Comparison of ENCODE assay signal across 25 cellular contexts in the genomic region with DNA sequence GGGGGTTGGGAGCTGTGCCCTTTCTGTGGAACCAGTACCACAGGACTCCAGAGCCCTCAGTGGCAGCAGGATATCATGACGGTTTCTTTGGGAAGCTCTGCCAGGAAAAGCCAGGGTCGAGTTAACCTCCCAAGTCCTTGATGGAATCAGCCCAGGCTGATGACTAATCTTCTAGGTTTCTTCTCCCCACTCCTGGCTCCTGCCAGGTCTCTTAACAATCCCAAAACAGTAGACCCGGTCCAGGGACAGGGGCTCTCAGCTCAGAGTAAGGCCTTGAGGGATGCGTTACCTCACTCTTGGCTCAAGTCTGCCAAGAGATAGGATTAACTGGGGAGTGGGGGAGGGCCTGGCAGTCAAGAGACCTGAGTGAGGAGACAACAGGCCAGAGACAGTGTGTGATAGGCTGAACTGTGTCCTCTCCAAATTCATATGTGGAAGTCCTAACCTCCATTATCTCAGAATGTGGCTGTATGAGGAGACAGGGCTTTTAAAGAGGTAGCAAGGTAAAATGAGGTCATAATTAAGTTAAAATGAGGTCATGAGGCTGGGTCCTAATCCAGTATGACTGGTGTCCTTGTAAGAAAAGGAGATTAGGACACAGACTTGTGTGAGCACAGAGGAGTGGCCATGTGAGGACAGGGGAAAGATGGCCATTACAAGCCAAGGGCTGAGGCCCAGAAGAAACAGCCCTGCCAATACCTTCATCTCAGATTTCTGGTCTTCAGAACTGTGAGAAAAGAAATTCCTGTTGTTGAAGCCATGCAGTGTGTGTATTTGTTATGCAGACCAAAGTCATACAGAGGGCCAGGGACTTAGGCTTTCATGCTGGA.
DNase-seq lines count a peak whose midpoint lies in the region; ATAC-seq, FAIRE-seq and TF ChIP-seq lines count a peak whose summit lies in the region.
"Had no signal": no experiment of that assay in that cellular context is flagged by ENCODE, and none has a peak within 500 bp of the region (broad histone marks: within the 10 kb centered on the region; RNA-seq: fewer than 3 reads in every experiment).

No MANE protein-coding gene starts in this region.

- DNase-seq in Right ventricle myocardium superior (no peak), left ventricle myocardium inferior (no peak), adrenal gland (peak; percentile 63 to 79 (median 73)), foreskin keratinocyte (no peak), urothelium cell line (ENCODE audit: low spot score) (peak; percentile 37), NCI-H226 (no peak), nephron progenitor cell (no peak)
- DNase-seq: activated CD8-positive, alpha-beta T cell treated with anti-CD3 and anti-CD28 coated beads, Interleukin-2, amount 10 ng/mL, durations not matched to agents 7 days and 5 days; activated gamma-delta T cell treated with Interleukin-2 at 50 U/mL for 16 hours; COR-L47; gastrocnemius medialis; hypothalamus; NCI-H1105 treated with DMSO at 0.1 percent for 48 hours; NCI-H2081 treated with DMSO at 0.1 percent for 48 hours; NCI-H510A treated with DMSO at 0.1 percent for 48 hours; stimulated activated CD4-positive, alpha-beta T cell treated with anti-CD3 and anti-CD28 coated beads, Interleukin-4, amount 100 ng/mL, for 24 hours; T1000; upper lobe of left lung had no signal

- H3K4me3 ChIP-seq in left ventricle myocardium inferior (no peak overlapping the region), adrenal gland (no peak overlapping the region)
- H3K4me3 ChIP-seq: BLaER1, gastrocnemius medialis, upper lobe of left lung had no signal

- peaks cover 33% of the 10 kb centered on the region for H3K27me3 ChIP-seq in left ventricle myocardium inferior (ENCODE audit: low read depth)
- no peaks in the 10 kb centered on the region for H3K27me3 ChIP-seq in adrenal gland
- no peaks in the 10 kb centered on the region for H3K27me3 ChIP-seq in foreskin keratinocyte
- H3K27me3 ChIP-seq: BLaER1, gastrocnemius medialis, upper lobe of left lung had no signal

- FAIRE-seq in urothelium cell line (lab: Jason Lieb, UNC), result no peak
- FAIRE-seq: A204.1, GM12892, islet of Langerhans had no signal

- peak; percentile 32 for ATAC-seq in Right ventricle myocardium superior (ENCODE audit: poor library complexity)
- peak; percentile 14 for ATAC-seq in foreskin keratinocyte
- ATAC-seq in GM19397 (IDR thresholded peaks at IDR 0.05; ENCODE audit: unreplicated experiment), result no peak
- ATAC-seq: activated CD4-positive, CD25-positive, alpha-beta regulatory T cell treated with anti-CD3 and anti-CD28 coated beads, Interleukin-2, amount 50 U/mL, for 24 hours; activated CD8-positive, alpha-beta T cell treated with anti-CD3 and anti-CD28 coated beads, Interleukin-2, amount 10 ng/mL, durations not matched to agents 7 days and 5 days; gastrocnemius medialis had no signal

- peaks cover 9% of the 10 kb centered on the region for H3K27me3 Mint-ChIP-seq in nephron progenitor cell (ENCODE audit: low read depth, poor library complexity)

- peaks cover 12% of the 10 kb centered on the region for H3K4me1 Mint-ChIP-seq in nephron progenitor cell

- no peak for TF ChIP-seq CTCF in left ventricle myocardium inferior (IDR thresholded peaks at IDR 0.05; ENCODE audit: borderline replicate concordance)
- TF ChIP-seq CTCF in adrenal gland (IDR thresholded peaks at IDR 0.05), result no peak
- no peak for TF ChIP-seq CTCF in foreskin keratinocyte (conservative IDR thresholded peaks at IDR 0.05)
- TF ChIP-seq CTCF in nephron progenitor cell (IDR thresholded peaks at IDR 0.05), result no peak

- WGBS in adrenal gland, 4 donors, result 33 to 41% (median 38%) methylated on average over 1 to 4 of the region's 4 CpGs; no CpG with 5 or more reads in 1 of the 4 donors

- H3K27ac Mint-ChIP-seq in nephron progenitor cell, result no peak overlapping the region
- H3K27ac Mint-ChIP-seq: activated CD8-positive, alpha-beta T cell treated with anti-CD3 and anti-CD28 coated beads, Interleukin-2, amount 10 ng/mL, durations not matched to agents 7 days and 5 days; stimulated activated naive CD8-positive, alpha-beta T cell treated with anti-CD3 and anti-CD28 coated beads, Interleukin-15, Interleukin-2, amounts not matched to agents 100 ng/mL and 50 ng/mL, for 24 hours had no signal

- H3K4me1 ChIP-seq in left ventricle myocardium inferior, result no peaks in the 10 kb centered on the region
- H3K4me1 ChIP-seq in adrenal gland (replicated peaks in 1 of 2), result peaks cover 19 to 25% of the 10 kb centered on the region in 2 donors
- H3K4me1 ChIP-seq in foreskin keratinocyte, result no peaks in the 10 kb centered on the region

- no peak for TF ChIP-seq POLR2A in adrenal gland (IDR thresholded peaks at IDR 0.05)

- intact Hi-C loops in Right ventricle myocardium superior (cut with DNase I) (no loop called here), left ventricle myocardium inferior (cut with micrococcal nuclease) (no loop called here), adrenal gland (cut with DNase I) (no loop called here)

- H3K9me3 Mint-ChIP-seq in nephron progenitor cell, result no peaks in the 10 kb centered on the region
- H3K9me3 Mint-ChIP-seq: stimulated activated naive CD8-positive, alpha-beta T cell treated with anti-CD3 and anti-CD28 coated beads, Interleukin-15, Interleukin-2, amounts not matched to agents 100 ng/mL and 50 ng/mL, for 24 hours had no signal

- no peak overlapping the region for H3K4me3 Mint-ChIP-seq in nephron progenitor cell
- H3K4me3 Mint-ChIP-seq: activated CD8-positive, alpha-beta T cell treated with anti-CD3 and anti-CD28 coated beads, Interleukin-2, amount 10 ng/mL, durations not matched to agents 7 days and 5 days; stimulated activated naive CD8-positive, alpha-beta T cell treated with anti-CD3 and anti-CD28 coated beads, Interleukin-15, Interleukin-2, amounts not matched to agents 100 ng/mL and 50 ng/mL, for 24 hours had no signal

- H3K9me3 ChIP-seq in left ventricle myocardium inferior (replicated peaks), result no peaks in the 10 kb centered on the region
- H3K9me3 ChIP-seq in adrenal gland (replicated peaks in 1 of 3), result no peaks in the 10 kb centered on the region
- H3K9me3 ChIP-seq: BLaER1, gastrocnemius medialis, upper lobe of left lung had no signal

- no peaks in the 10 kb centered on the region for H3K36me3 Mint-ChIP-seq in nephron progenitor cell (ENCODE audit: low read depth)

- no peaks in the 10 kb centered on the region for H3K36me3 ChIP-seq in left ventricle myocardium inferior
- H3K36me3 ChIP-seq in adrenal gland (replicated peaks in 1 of 2), result no peaks in the 10 kb centered on the region
- H3K36me3 ChIP-seq: BLaER1, gastrocnemius medialis, upper lobe of left lung had no signal

- H3K27ac ChIP-seq in left ventricle myocardium inferior (replicated peaks) (no peak overlapping the region), adrenal gland (peak overlapping the region in 3 of 5 donors; percentile 53 to 74 (median 62)), foreskin keratinocyte (no peak overlapping the region)
- H3K27ac ChIP-seq: BLaER1, gastrocnemius medialis, upper lobe of left lung had no signal

Comparison
In these comparisons a context has a peak if more than half of its experiments do, and no peak if none do; other contexts are left out.
1. DNase-seq: peak in adrenal gland (7 of 7) and urothelium cell line (single experiment); none in Right ventricle myocardium superior (single experiment), left ventricle myocardium inferior (single experiment), foreskin keratinocyte (0 of 2), NCI-H226 (single experiment) and nephron progenitor cell (single experiment).
2. H3K27ac ChIP-seq: peak in adrenal gland (3 of 5); none in left ventricle myocardium inferior (single experiment) and foreskin keratinocyte (single experiment).